In the genomic region with DNA sequence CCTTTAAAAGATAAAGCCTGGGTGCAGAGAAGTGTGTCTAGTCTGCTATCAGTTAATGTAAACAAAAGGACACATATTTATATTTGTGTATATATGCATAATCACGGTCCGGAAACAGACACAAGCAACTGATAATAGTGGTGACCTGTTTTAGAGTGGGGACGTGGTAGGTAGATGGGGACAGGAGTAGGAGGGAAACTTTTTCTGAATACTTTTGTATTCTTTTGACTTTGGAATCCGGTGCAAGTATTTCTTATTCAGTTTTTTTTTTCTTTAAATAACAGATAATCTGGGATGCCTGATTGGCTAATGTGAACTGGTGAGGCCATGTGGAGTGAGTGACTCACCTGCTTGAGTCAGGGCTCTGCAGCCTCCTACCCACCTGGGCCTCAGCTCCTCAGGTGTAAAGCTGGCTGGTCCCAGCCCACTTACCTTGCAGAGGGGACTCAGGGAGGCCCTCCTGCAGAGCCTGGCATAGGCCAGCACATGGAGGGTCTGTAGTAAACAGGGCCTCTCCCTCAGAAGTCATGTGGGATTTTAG, we compare ENCODE assay signal across 11 cellular contexts. TPM values are rescaled to one million over a fixed set of nuclear protein-coding genes. Genes with fewer than 3 reads are reported as not detected.
DNase-seq lines count a peak whose midpoint lies in the region; ATAC-seq and TF ChIP-seq lines count a peak whose summit lies in the region.
"Had no signal": no experiment of that assay in that cellular context is flagged by ENCODE, and none has a peak within 500 bp of the region (broad histone marks: within the 10 kb centered on the region; RNA-seq: fewer than 3 reads in every experiment).

No MANE protein-coding gene starts in this region.

- no peak overlapping the region for H2AFZ ChIP-seq in PC-9

- peak; percentile 40 for DNase-seq in NK-92 treated with Interleukin-12 subunit alpha and Interleukin-12 subunit beta, amount 100 ng/mL, for 24 hours (lab: John Stamatoyannopoulos, UW)
- DNase-seq in NK-92 (lab: John Stamatoyannopoulos, UW; ENCODE audit: unreplicated experiment) (no peak), PC-9 (peak; percentile 44 to 74), renal cortical epithelial cell (ENCODE audit: low read depth) (peak; percentile 73), NCI-H1436 treated with DMSO at 0.1 percent for 48 hours (lab: John Stamatoyannopoulos, UW) (no peak), NCI-H1417 treated with DMSO at 0.1 percent for 48 hours (lab: John Stamatoyannopoulos, UW) (no peak)
- DNase-seq: sigmoid colon had no signal

- H4K20me1 ChIP-seq in PC-9 (ENCODE audit: insufficient read depth), result no peaks in the 10 kb centered on the region

- ATAC-seq in esophagus mucosa (peak; percentile 79), HG03460 (IDR thresholded peaks at IDR 0.05; ENCODE audit: unreplicated experiment) (no peak)

- intact Hi-C loops in PC-9 (cut with micrococcal nuclease; ENCODE audit: unreplicated experiment), result no loop called here

- H3K27me3 ChIP-seq in PC-9 (ENCODE audit: insufficient read depth, low read depth), result no peaks in the 10 kb centered on the region
- H3K27me3 ChIP-seq: sigmoid colon, SJSA1 had no signal

- CTCF ChIA-PET in PC-9 (lab: Charles Lee), result no interaction called here

- no peaks in the 10 kb centered on the region for H3K9me3 ChIP-seq in PC-9 (ENCODE audit: insufficient read depth, low read depth)
- H3K9me3 ChIP-seq: sigmoid colon, SJSA1 had no signal

- H3F3A ChIP-seq in PC-9 (ENCODE audit: insufficient read depth, low read depth), result peaks cover 40% of the 10 kb centered on the region

- POLR2A ChIA-PET in PC-9 (lab: Charles Lee; ENCODE audit: unreplicated experiment), result interaction anchor here (0.6 to 1.3 kb wide), 3 partner anchors 36 to 39 kb away, joined by 3 to 7 read pairs (median 3); no protein-coding TSS in a partner anchor

- peaks cover 68% of the 10 kb centered on the region for H3K4me1 ChIP-seq in PC-9 (replicated peaks; ENCODE audit: insufficient read depth)

- no peak overlapping the region for H3K4me3 ChIP-seq in PC-9
- H3K4me3 ChIP-seq: sigmoid colon, SJSA1 had no signal

- H3K36me3 ChIP-seq in PC-9 (ENCODE audit: low read depth), result no peaks in the 10 kb centered on the region
- H3K36me3 ChIP-seq: sigmoid colon, SJSA1 had no signal

- no TSS peak for BruUV-seq in PC-9 (replicated peaks; lab: Mats Ljungman, UMichigan)

- TF ChIP-seq CTCF in PC-9 (conservative IDR thresholded peaks at IDR 0.05), result no peak

- H3K9me2 ChIP-seq in PC-9 (ENCODE audit: insufficient read depth), result no peaks in the 10 kb centered on the region

- peak overlapping the region; percentile 85 for H3K27ac ChIP-seq in PC-9
- H3K27ac ChIP-seq: 22Rv1, SJSA1 had no signal

- peaks cover 54% of the 10 kb centered on the region for H3K79me2 ChIP-seq in PC-9 (ENCODE audit: low read depth)

- H3K4me2 ChIP-seq in PC-9, result peak overlapping the region; percentile 65

RNA-seq across cellular contexts. Expression of gene MICAL2, which starts 15.3 kb away (rescaled TPM):
- 30.5 and 32.4 TPM in 2 replicates for total RNA-seq in PC-9 (2021)
- 15.5 TPM for total RNA-seq in esophagus mucosa
- 266 and 361 TPM in 2 replicates for total RNA-seq in renal cortical epithelial cell

Comparison
In these comparisons a context has a peak if more than half of its experiments do, and no peak if none do; other contexts are left out.
1. DNase-seq: peak in NK-92 treated with Interleukin-12 subunit alpha and Interleukin-12 subunit beta, amount 100 ng/mL, for 24 hours (single experiment), PC-9 (2 of 2) and renal cortical epithelial cell (single experiment); none in NK-92 (single experiment), NCI-H1436 treated with DMSO at 0.1 percent for 48 hours (single experiment) and NCI-H1417 treated with DMSO at 0.1 percent for 48 hours (single experiment).